8 cellular contexts compared by ENCODE assay signal in the genomic region with DNA sequence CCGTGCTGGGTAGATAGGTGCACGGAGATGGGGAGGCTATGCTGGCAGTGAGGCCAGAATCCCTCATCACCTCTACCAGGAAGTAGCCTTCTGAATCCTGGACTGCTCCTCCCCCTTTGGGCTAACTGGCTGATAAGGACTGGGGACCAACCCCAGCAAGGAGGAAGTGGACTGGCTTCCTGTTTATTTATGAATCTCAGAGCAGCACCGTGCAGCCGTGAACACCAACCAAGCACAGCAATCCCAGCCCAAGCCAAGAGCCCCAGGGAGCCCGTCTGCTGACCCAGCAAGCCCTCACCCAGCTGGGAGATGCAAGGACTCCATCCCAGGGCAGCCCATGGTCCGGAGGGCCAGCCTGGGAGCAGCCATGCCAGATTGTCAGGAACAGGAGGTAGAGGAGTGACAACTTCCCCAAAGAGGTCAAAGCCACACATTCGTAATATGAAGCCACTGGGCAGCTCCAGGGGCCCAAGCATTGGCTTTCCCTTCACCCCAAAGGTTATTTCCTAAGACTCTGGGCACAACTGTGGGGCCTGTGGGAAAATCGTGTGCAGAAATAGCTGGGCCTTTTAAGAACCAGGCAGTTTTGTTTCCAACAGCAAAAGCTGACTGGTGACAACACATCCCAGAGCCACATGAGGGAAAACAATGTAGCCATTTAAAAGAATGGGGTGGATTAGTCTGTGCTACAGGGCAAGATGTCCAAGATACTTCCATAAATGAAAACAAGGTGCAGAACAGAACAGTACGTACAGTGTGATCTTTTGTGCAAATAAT. TPM values are rescaled to one million over a fixed set of nuclear protein-coding genes. Genes with fewer than 3 reads are reported as not detected.
DNase-seq lines count a peak whose midpoint lies in the region; ATAC-seq lines count a peak whose summit lies in the region.

No MANE protein-coding gene starts in this region.

- peak overlapping the region; percentile 75 for H3K4me3 Mint-ChIP-seq in T-helper 1 cell treated with Interleukin-12 subunit alpha and Interleukin-12 subunit beta and Interleukin-4 antibody, amounts not matched to agents 30 μg/mL and 1 μg/mL, for 36 hours

- ATAC-seq in left cardiac atrium = peak; percentile 32 to 67
- ATAC-seq in stimulated activated naive CD8-positive, alpha-beta T cell treated with anti-CD3 and anti-CD28 coated beads, Interleukin-15, Interleukin-2, amounts not matched to agents 100 U/mL and 50 U/mL, for 24 hours = peak; percentile 25

- peak overlapping the region; percentile 94 for H3K27ac Mint-ChIP-seq in T-helper 1 cell treated with Interleukin-12 subunit alpha and Interleukin-12 subunit beta and Interleukin-4 antibody, amounts not matched to agents 30 μg/mL and 1 μg/mL, for 36 hours

- H3K9me3 Mint-ChIP-seq in T-helper 1 cell treated with Interleukin-12 subunit alpha and Interleukin-12 subunit beta and Interleukin-4 antibody, amounts not matched to agents 30 μg/mL and 1 μg/mL, for 36 hours = no peaks in the 10 kb centered on the region

- no peaks in the 10 kb centered on the region for H3K27me3 Mint-ChIP-seq in T-helper 1 cell treated with Interleukin-12 subunit alpha and Interleukin-12 subunit beta and Interleukin-4 antibody, amounts not matched to agents 30 μg/mL and 1 μg/mL, for 36 hours (ENCODE audit: low read depth)

- DNase-seq in activated naive CD4-positive, alpha-beta T cell treated with Interleukin-2 at 50 U/mL for 16 hours = peak; percentile 21
- DNase-seq in activated naive CD4-positive, alpha-beta T cell treated with anti-CD3 and anti-CD28 coated beads, Interleukin-2, amount 50 U/mL, for 16 hours = no peak
- DNase-seq in left cardiac atrium (no peak), cerebellar cortex (ENCODE audit: low spot score) (no peak), NCI-H1105 treated with DMSO at 0.1 percent for 48 hours (lab: John Stamatoyannopoulos, UW) (no peak), NCI-H1048 (lab: John Stamatoyannopoulos, UW) (no peak)
- DNase-seq in stimulated activated naive CD8-positive, alpha-beta T cell treated with anti-CD3 and anti-CD28 coated beads, Interleukin-15, Interleukin-2, amounts not matched to agents 100 U/mL and 50 U/mL, for 24 hours = peak; percentile 37

- H3K36me3 Mint-ChIP-seq in T-helper 1 cell treated with Interleukin-12 subunit alpha and Interleukin-12 subunit beta and Interleukin-4 antibody, amounts not matched to agents 30 μg/mL and 1 μg/mL, for 36 hours (ENCODE audit: low read depth) = peaks cover 6% of the 10 kb centered on the region

- intact Hi-C loops in left cardiac atrium (cut with DNase I) = no loop called here

- peaks cover 55% of the 10 kb centered on the region for H3K4me1 Mint-ChIP-seq in T-helper 1 cell treated with Interleukin-12 subunit alpha and Interleukin-12 subunit beta and Interleukin-4 antibody, amounts not matched to agents 30 μg/mL and 1 μg/mL, for 36 hours (ENCODE audit: low read depth)

RNA-seq across cellular contexts. Expression of a gene that starts 23.9 kb away (rescaled TPM):
- 100 to 1,000 TPM; 203 to 215 TPM for total RNA-seq in left cardiac atrium

RNA-seq across cellular contexts. Expression of a gene that starts 28.7 kb away (rescaled TPM):
- 10 to 100 TPM; 23.4 to 25.2 TPM for total RNA-seq in left cardiac atrium

Comparison
In these comparisons a context has a peak if more than half of its experiments do, and no peak if none do; other contexts are left out.
1. DNase-seq: peak in activated naive CD4-positive, alpha-beta T cell treated with Interleukin-2 at 50 U/mL for 16 hours (single experiment) and stimulated activated naive CD8-positive, alpha-beta T cell treated with anti-CD3 and anti-CD28 coated beads, Interleukin-15, Interleukin-2, amounts not matched to agents 100 U/mL and 50 U/mL, for 24 hours (single experiment); none in activated naive CD4-positive, alpha-beta T cell treated with anti-CD3 and anti-CD28 coated beads, Interleukin-2, amount 50 U/mL, for 16 hours (single experiment), left cardiac atrium (single experiment), cerebellar cortex (single experiment), NCI-H1105 treated with DMSO at 0.1 percent for 48 hours (single experiment) and NCI-H1048 (single experiment).